8 cellular contexts compared by ENCODE assay signal in the genomic region with DNA sequence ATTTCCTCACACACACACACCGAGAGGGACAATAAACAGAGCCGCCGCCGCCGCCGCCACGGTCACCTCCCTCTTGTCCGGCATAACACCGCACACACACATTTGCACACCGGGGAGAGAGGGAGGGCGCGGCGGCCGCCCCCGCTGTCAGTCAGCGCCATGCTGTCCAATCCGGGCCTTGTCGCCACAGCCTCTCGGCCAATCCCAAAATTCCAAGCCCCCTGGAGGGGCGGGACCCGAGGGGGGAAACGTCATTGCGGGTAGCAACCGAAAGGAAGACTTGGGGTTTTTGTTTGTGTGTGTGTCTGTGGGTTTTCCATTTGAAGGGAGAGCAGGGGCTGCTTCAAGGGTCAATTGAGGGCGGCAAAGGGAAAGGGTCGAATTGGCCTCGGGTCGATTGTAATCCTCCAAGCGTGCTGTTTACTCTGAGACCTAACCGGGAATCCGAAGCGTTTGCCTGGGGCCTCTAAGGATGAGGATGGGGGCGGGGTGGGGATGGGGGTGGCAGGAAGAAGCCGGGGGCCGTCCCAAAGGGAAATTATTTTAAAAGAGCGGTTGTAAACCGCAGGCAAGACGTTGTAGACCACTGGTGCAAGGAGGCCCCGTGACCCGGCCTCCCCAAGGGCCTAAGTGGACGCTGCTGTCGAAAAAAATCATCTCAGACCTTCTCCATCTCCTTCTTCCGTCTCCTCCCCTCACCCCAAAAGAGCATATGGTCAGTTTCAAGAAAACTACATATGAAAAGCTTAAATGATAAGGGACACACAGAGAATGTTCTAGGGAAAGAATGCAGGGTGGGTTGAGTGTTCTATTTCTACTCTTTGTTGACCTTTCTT. TPM values are rescaled to one million over a fixed set of nuclear protein-coding genes. Genes with fewer than 3 reads are reported as not detected.
DNase-seq lines count a peak whose midpoint lies in the region; ATAC-seq and TF ChIP-seq lines count a peak whose summit lies in the region.

Gene TOP2B, minus strand, starts transcription at position 98 of the 836 bp plus-strand sequence. CDS start 610 bp downstream, outside the sequence.

- H3K27ac ChIP-seq in PC-9 (peak within 1 kb of the TSS; percentile 64), epithelial cell of prostate (peak within 1 kb of the TSS; percentile 82)

- H3K36me3 ChIP-seq in PC-9 (ENCODE audit: low read depth) (no peaks in the 10 kb centered on the region), mucosa of descending colon (ENCODE audit: low read depth) (no peaks in the 10 kb centered on the region)

- H4K20me1 ChIP-seq in PC-9 (ENCODE audit: insufficient read depth): peaks cover 19% of the 10 kb centered on the region

- H3K9me3 ChIP-seq in PC-9 (ENCODE audit: insufficient read depth, low read depth): no peaks in the 10 kb centered on the region
- H3K9me3 ChIP-seq in mucosa of descending colon: no peaks in the 10 kb centered on the region

- TF ChIP-seq EP300 in Ishikawa (IDR thresholded peaks at IDR 0.05; ENCODE audit: borderline replicate concordance): no peak; the same call in 1 of the 2 replicates

- ATAC-seq in GM21576 (IDR thresholded peaks at IDR 0.05; ENCODE audit: unreplicated experiment) (peak; percentile 84), mucosa of descending colon (peak; percentile 97)

- CTCF ChIA-PET in PC-9 (lab: Charles Lee): interaction anchor here (0.6 kb wide), 1 partner anchor 9 kb away, joined by 3 read pairs; no protein-coding TSS in a partner anchor

- peak within 1 kb of the TSS; percentile 98 for H3K4me2 ChIP-seq in PC-9

- H3K4me3 ChIP-seq in PC-9 (peak within 1 kb of the TSS; percentile 89), mucosa of descending colon (peak within 1 kb of the TSS; percentile 85)

- no peaks in the 10 kb centered on the region for H3K27me3 ChIP-seq in PC-9 (ENCODE audit: insufficient read depth, low read depth)

- H3F3A ChIP-seq in PC-9 (ENCODE audit: insufficient read depth, low read depth): peaks cover 5% of the 10 kb centered on the region; the same call in 1 of the 2 replicates

- POLR2A ChIA-PET in PC-9 (lab: Charles Lee; ENCODE audit: unreplicated experiment): interaction anchor here (0.7 kb wide), 2 partner anchors 21 to 1426 kb away, joined by 3 read pairs; no protein-coding TSS in a partner anchor

- DNase-seq in DMS114 treated with DMSO at 0.1 percent for 48 hours (lab: John Stamatoyannopoulos, UW; ENCODE audit: unreplicated experiment): peak; percentile 87
- peak; percentile 82 to 92 for DNase-seq in PC-9
- DNase-seq in activated T-cell treated with anti-CD3 and anti-CD28 coated beads, Interleukin-2, amount 50 U/mL, for 1 hour: peak; percentile 94
- DNase-seq in epithelial cell of prostate (ENCODE audit: low read depth, low spot score): peak; percentile 80
- peak; percentile 97 to 98 (median 97) for DNase-seq in mucosa of descending colon
- peak; percentile 92 for DNase-seq in stimulated activated CD8-positive, alpha-beta memory T cell treated with anti-CD3 and anti-CD28 coated beads, Interleukin-4, amount 100 ng/mL, for 24 hours (ENCODE audit: low read depth)

- TF ChIP-seq CTCF in PC-9 (conservative IDR thresholded peaks at IDR 0.05) (no peak), mucosa of descending colon (IDR thresholded peaks at IDR 0.05) (no peak)

- peaks cover 17% of the 10 kb centered on the region for H3K4me1 ChIP-seq in PC-9 (replicated peaks; ENCODE audit: insufficient read depth)
- peaks cover 14% of the 10 kb centered on the region for H3K4me1 ChIP-seq in mucosa of descending colon (ENCODE audit: low read depth)

- intact Hi-C loops in PC-9 (cut with micrococcal nuclease; ENCODE audit: unreplicated experiment) (loop anchor here (2.0 to 5.0 kb wide), 2 partner anchors 52 to 118 kb away; partner anchors contain the start of gene NGLY1), mucosa of descending colon (cut with DNase I, micrococcal nuclease) (no loop called here)

- BruUV-seq in PC-9 (replicated peaks; lab: Mats Ljungman, UMichigan): TSS peak; percentile 58

- H2AFZ ChIP-seq in PC-9: peak within 1 kb of the TSS; percentile 82

- H3K79me2 ChIP-seq in PC-9 (ENCODE audit: low read depth): peaks cover 40% of the 10 kb centered on the region

- no peaks in the 10 kb centered on the region for H3K9me2 ChIP-seq in PC-9 (ENCODE audit: insufficient read depth)

- no peak for TF ChIP-seq RAD21 in Ishikawa (IDR thresholded peaks at IDR 0.05; ENCODE audit: low read depth)

TF ChIP-seq in Ishikawa, 13 proteins besides CTCF, POLR2A, EP300 and RAD21:
- peak; percentile 66 for TF ChIP-seq EGR1 (IDR thresholded peaks at IDR 0.05)
- TF ChIP-seq, protein P1, sequence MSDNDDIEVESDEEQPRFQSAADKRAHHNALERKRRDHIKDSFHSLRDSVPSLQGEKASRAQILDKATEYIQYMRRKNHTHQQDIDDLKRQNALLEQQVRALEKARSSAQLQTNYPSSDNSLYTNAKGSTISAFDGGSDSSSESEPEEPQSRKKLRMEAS (IDR thresholded peaks at IDR 0.05): 0 out of 2 replicates have a peak, but pooled peaks have one; percentile 53
- peak; percentile 79 for TF ChIP-seq YY1 (IDR thresholded peaks at IDR 0.05; ENCODE audit: low read depth)
- TF ChIP-seq TEAD4 (IDR thresholded peaks at IDR 0.05): peak; percentile 34
- TF ChIP-seq CREB1 (IDR thresholded peaks at IDR 0.05; ENCODE audit: low read depth): peak; percentile 96
- peak; percentile 48 for TF ChIP-seq TAF1 (IDR thresholded peaks at IDR 0.05; ENCODE audit: low read depth)
- TF ChIP-seq CEBPB (IDR thresholded peaks at IDR 0.05): no peak
- no peak for TF ChIP-seq TCF12 (IDR thresholded peaks at IDR 0.05; ENCODE audit: low read depth)
TF ChIP-seq in Ishikawa: peak in this region for 6.

RNA-seq across cellular contexts. Expression of gene TOP2B, which starts in this region (rescaled TPM):
- total RNA-seq in PC-9 (2021): 80.1 and 106 TPM in 2 replicates
- total RNA-seq in mucosa of descending colon: 100 to 1,000 TPM in 1 of 3 donors, 10 to 100 TPM in 2; 72.1 to 111 (median 91.6) TPM

Comparison
In these comparisons a context has a peak if more than half of its experiments do, and no peak if none do; other contexts are left out.
1. Peak in every context shown above with its lines: DNase-seq, ATAC-seq, H3K4me3 ChIP-seq and H3K27ac ChIP-seq.